Comparison of ENCODE assay signal across 2 cellular contexts in the genomic region with DNA sequence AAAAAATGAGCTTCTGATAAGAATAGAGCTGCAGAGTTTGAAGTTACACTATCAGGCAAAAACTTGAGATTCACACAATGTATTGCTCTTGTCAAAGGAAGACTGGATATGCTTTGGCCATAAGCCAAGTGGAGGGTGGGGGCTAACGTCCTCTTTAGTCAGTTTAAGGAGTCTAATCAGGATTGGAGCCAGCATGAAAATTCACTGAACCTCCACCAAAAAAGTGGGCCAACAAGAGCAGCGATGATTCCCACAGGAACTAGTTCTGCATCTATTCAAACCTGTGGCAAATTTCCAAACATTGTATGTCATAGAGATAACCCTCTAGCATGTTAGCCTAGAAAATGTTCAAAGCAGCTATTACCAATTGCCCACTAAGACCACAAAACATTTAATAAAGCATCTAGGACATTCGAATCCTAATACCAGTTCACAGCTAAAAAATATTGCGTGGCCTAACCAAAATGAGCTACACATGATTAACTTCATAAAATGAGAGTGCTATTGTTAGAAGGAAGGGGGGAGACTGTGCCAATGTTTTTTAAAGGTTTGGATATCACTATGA.
TF ChIP-seq lines count a peak whose summit lies in the region.

No MANE protein-coding gene starts in this region.

TF ChIP-seq in IMR-90, 13 proteins besides CTCF, POLR2A, EP300 and RAD21:
- TF ChIP-seq MAZ (IDR thresholded peaks at IDR 0.05; ENCODE audit: borderline replicate concordance, low read depth, low read length) (no peak), FOS (IDR thresholded peaks at IDR 0.05; ENCODE audit: low read depth, low read length) (no peak), RFX5 (IDR thresholded peaks at IDR 0.05; ENCODE audit: low read depth, low read length) (no peak), SMC3 (IDR thresholded peaks at IDR 0.05; ENCODE audit: low read depth, low read length) (no peak), CHD1 (IDR thresholded peaks at IDR 0.05; ENCODE audit: low read depth, low read length) (no peak), MXI1 (IDR thresholded peaks at IDR 0.05; ENCODE audit: borderline replicate concordance, low read depth, low read length) (no peak), RCOR1 (IDR thresholded peaks at IDR 0.05; ENCODE audit: insufficient replicate concordance, low read length) (no peak), MAFK (IDR thresholded peaks at IDR 0.05; ENCODE audit: low read depth, low read length) (no peak), NFE2L2 (IDR thresholded peaks at IDR 0.05; ENCODE audit: low read depth, low read length) (no peak), CEBPB (IDR thresholded peaks at IDR 0.05; ENCODE audit: low read depth, low read length) (no peak), BHLHE40 (IDR thresholded peaks at IDR 0.05; ENCODE audit: low read depth, low read length) (no peak)

TF ChIP-seq in H1, 55 proteins besides CTCF, POLR2A, EP300 and RAD21:
- no peak for TF ChIP-seq SAP30 (IDR thresholded peaks at IDR 0.05; ENCODE audit: insufficient read depth, insufficient replicate concordance, low read length)
- no peak for TF ChIP-seq SP2 (IDR thresholded peaks at IDR 0.05; ENCODE audit: low read length)
- no peak for TF ChIP-seq MAFK (IDR thresholded peaks at IDR 0.05; ENCODE audit: low read depth, low read length)
- TF ChIP-seq CREB1 (IDR thresholded peaks at IDR 0.05) = no peak
- TF ChIP-seq, protein P1, sequence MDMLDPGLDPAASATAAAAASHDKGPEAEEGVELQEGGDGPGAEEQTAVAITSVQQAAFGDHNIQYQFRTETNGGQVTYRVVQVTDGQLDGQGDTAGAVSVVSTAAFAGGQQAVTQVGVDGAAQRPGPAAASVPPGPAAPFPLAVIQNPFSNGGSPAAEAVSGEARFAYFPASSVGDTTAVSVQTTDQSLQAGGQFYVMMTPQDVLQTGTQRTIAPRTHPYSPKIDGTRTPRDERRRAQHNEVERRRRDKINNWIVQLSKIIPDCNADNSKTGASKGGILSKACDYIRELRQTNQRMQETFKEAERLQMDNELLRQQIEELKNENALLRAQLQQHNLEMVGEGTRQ (IDR thresholded peaks at IDR 0.05; ENCODE audit: low read length) = no peak
- TF ChIP-seq, protein P2, sequence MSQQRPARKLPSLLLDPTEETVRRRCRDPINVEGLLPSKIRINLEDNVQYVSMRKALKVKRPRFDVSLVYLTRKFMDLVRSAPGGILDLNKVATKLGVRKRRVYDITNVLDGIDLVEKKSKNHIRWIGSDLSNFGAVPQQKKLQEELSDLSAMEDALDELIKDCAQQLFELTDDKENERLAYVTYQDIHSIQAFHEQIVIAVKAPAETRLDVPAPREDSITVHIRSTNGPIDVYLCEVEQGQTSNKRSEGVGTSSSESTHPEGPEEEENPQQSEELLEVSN (IDR thresholded peaks at IDR 0.05) = no peak
- no peak for TF ChIP-seq RNF2 (IDR thresholded peaks at IDR 0.05; ENCODE audit: borderline replicate concordance, low read depth, low read length, missing control alignments, poor library complexity, severe bottlenecking)
- no peak for TF ChIP-seq KDM4A (IDR thresholded peaks at IDR 0.05; ENCODE audit: low read depth, low read length, severe bottlenecking)
- TF ChIP-seq NANOG (IDR thresholded peaks at IDR 0.05; ENCODE audit: insufficient read depth, low read depth, low read length, poor library complexity, severe bottlenecking) = no peak
- no peak for TF ChIP-seq SP4 (IDR thresholded peaks at IDR 0.05; ENCODE audit: low read length)
- no peak for TF ChIP-seq CEBPB (IDR thresholded peaks at IDR 0.05; ENCODE audit: low read depth, low read length)
- no peak for TF ChIP-seq KDM5A (IDR thresholded peaks at IDR 0.05; ENCODE audit: low read length)
- TF ChIP-seq RFX5 (IDR thresholded peaks at IDR 0.05; ENCODE audit: borderline replicate concordance, low read depth, low read length) = no peak
- TF ChIP-seq GTF2F1 (IDR thresholded peaks at IDR 0.05; ENCODE audit: borderline replicate concordance, low read depth, low read length) = no peak
- TF ChIP-seq SIRT6 (IDR thresholded peaks at IDR 0.05; ENCODE audit: low read length) = no peak
